ENCODE assay signal across 13 cellular contexts in the genomic region with DNA sequence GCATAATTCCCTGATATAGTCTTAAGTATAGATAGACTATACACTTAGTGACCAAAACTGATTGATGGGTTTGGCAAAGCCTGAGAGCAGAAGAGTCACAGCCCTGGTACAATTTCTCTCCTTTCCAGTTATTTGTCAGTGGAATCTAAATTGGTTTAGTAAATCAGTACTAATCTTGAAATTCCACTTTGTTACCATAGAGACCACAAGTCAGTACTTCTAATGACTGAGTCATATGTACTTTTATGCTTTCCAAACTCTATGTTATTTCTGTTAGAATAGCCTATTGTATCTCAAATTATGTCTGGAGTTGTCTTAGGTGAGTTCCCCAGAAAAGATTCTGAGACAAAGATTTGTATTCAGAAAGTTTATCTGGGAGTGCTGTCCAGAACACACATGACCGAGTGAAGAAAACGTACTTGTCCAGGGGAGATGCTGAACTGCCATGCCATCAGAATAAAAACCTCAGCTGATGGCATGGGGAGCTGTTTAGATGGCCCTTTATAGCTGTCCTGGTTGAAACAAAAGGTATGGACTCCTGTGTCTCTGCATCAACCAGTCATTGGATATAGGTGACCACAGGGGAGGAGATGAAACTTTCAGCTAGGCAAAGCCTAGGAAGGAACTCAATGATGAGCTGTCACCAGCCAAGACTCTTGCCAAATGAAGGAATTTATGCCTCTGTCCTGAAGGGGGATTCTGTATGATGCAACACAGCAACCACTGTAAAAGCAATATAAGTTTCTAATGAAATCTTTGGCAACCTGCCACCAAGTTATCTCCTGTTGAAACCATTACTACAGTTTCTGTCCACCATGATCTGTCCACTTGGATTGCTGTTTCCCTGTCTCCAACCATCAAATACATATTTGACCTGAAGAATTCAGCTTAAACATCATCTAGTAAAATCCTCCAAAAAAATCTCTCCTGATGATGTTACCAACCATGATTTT. TPM values are rescaled to one million over a fixed set of nuclear protein-coding genes. Genes with fewer than 3 reads are reported as not detected.
A peak's percentile ranks its signal among the peaks of the same experiment; 100 is the strongest.
DNase-seq lines count a peak whose midpoint lies in the region; ATAC-seq lines count a peak whose summit lies in the region.
"Had no signal": no experiment of that assay in that cellular context is flagged by ENCODE, and none has a peak within 500 bp of the region (broad histone marks: within the 10 kb centered on the region; RNA-seq: fewer than 3 reads in every experiment).

No MANE protein-coding gene starts in this region.

- intact Hi-C loops in activated CD4-positive, alpha-beta memory T cell treated with anti-CD3 and anti-CD28 coated beads for 36 hours (cut with micrococcal nuclease) = no loop called here

- CTCF ChIA-PET in activated CD4-positive, alpha-beta memory T cell treated with anti-CD3 and anti-CD28 coated beads for 36 hours (lab: Charles Lee) = interaction anchor here (0.7 kb wide), 1 partner anchor 80 kb away, joined by 4 read pairs; no protein-coding TSS in a partner anchor

- H3K4me3 Mint-ChIP-seq in activated CD4-positive, alpha-beta memory T cell treated with anti-CD3 and anti-CD28 coated beads for 36 hours = no peak overlapping the region

- peak; percentile 62 for DNase-seq in A172 (ENCODE audit: low spot score)
- DNase-seq in HCEC 1CT = peak; percentile 80
- DNase-seq in astrocyte of the hippocampus (ENCODE audit: low read depth, low spot score) = peak; percentile 62
- DNase-seq in iris pigment epithelial cell (ENCODE audit: low read depth) = peak; percentile 94
- no peak for DNase-seq in activated CD4-positive, alpha-beta memory T cell treated with anti-CD3 and anti-CD28 coated beads for 36 hours
- DNase-seq in activated CD4-positive, alpha-beta T cell treated with anti-CD3 and anti-CD28 coated beads, Interleukin-2, amount 50 U/mL, for 1 hour = no peak
- DNase-seq: activated T-cell treated with anti-CD3 and anti-CD28 coated beads for 4 hours, C1 segment of cervical spinal cord, GF-D8, testis had no signal

- no peaks in the 10 kb centered on the region for H3K4me1 Mint-ChIP-seq in activated CD4-positive, alpha-beta memory T cell treated with anti-CD3 and anti-CD28 coated beads for 36 hours (ENCODE audit: low read depth)

- H3K36me3 Mint-ChIP-seq in activated CD4-positive, alpha-beta memory T cell treated with anti-CD3 and anti-CD28 coated beads for 36 hours = no peaks in the 10 kb centered on the region

- ATAC-seq in HG03135 (IDR thresholded peaks at IDR 0.05; ENCODE audit: unreplicated experiment) (no peak), GM21367 (IDR thresholded peaks at IDR 0.05; ENCODE audit: unreplicated experiment) (no peak)

- POLR2A ChIA-PET in activated CD4-positive, alpha-beta memory T cell treated with anti-CD3 and anti-CD28 coated beads for 36 hours (lab: Charles Lee) = no interaction called here

- H3K9me3 Mint-ChIP-seq in activated CD4-positive, alpha-beta memory T cell treated with anti-CD3 and anti-CD28 coated beads for 36 hours = peaks cover 8% of the 10 kb centered on the region

- H3K27ac Mint-ChIP-seq in activated CD4-positive, alpha-beta memory T cell treated with anti-CD3 and anti-CD28 coated beads for 36 hours = no peak overlapping the region
- H3K27ac Mint-ChIP-seq: progenitor cell of endocrine pancreas had no signal

- peaks cover 26% of the 10 kb centered on the region for H3K27me3 Mint-ChIP-seq in activated CD4-positive, alpha-beta memory T cell treated with anti-CD3 and anti-CD28 coated beads for 36 hours
- H3K27me3 Mint-ChIP-seq: progenitor cell of endocrine pancreas had no signal

RNA-seq across cellular contexts. Expression of a gene that starts 18.0 kb away (rescaled TPM):
- 59.5 and 74.0 TPM in 2 replicates for total RNA-seq in A172 (2014; rRNA removed; shearing (Covaris generic))
- total RNA-seq in activated CD4-positive, alpha-beta memory T cell treated with anti-CD3 and anti-CD28 coated beads for 36 hours = 10 to 100 TPM; 61.0 to 61.9 TPM

Comparison
In these comparisons a context has a peak if more than half of its experiments do, and no peak if none do; other contexts are left out.
1. DNase-seq: peak in A172 (single experiment), HCEC 1CT (single experiment), astrocyte of the hippocampus (single experiment) and iris pigment epithelial cell (single experiment); none in activated CD4-positive, alpha-beta memory T cell treated with anti-CD3 and anti-CD28 coated beads for 36 hours (single experiment) and activated CD4-positive, alpha-beta T cell treated with anti-CD3 and anti-CD28 coated beads, Interleukin-2, amount 50 U/mL, for 1 hour (single experiment).